ENCODE assay signal across 1 cellular context in genomic region chr18:41906528-41907256, GRCh38.
TF ChIP-seq lines count a peak whose summit lies in the region.

No MANE protein-coding gene starts in this region.

TF ChIP-seq in HCT116, 20 proteins besides CTCF, POLR2A, EP300 and RAD21 (continued from another document):
- TF ChIP-seq, protein P1, sequence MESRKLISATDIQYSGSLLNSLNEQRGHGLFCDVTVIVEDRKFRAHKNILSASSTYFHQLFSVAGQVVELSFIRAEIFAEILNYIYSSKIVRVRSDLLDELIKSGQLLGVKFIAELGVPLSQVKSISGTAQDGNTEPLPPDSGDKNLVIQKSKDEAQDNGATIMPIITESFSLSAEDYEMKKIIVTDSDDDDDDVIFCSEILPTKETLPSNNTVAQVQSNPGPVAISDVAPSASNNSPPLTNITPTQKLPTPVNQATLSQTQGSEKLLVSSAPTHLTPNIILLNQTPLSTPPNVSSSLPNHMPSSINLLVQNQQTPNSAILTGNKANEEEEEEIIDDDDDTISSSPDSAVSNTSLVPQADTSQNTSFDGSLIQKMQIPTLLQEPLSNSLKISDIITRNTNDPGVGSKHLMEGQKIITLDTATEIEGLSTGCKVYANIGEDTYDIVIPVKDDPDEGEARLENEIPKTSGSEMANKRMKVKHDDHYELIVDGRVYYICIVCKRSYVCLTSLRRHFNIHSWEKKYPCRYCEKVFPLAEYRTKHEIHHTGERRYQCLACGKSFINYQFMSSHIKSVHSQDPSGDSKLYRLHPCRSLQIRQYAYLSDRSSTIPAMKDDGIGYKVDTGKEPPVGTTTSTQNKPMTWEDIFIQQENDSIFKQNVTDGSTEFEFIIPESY (IDR thresholded peaks at IDR 0.05; ENCODE audit: extremely low read depth, insufficient replicate concordance, low read length), result no peak
TF ChIP-seq in HCT116: peak in this region for 0.
